ENCODE assay signal across 17 cellular contexts in the genomic region with DNA sequence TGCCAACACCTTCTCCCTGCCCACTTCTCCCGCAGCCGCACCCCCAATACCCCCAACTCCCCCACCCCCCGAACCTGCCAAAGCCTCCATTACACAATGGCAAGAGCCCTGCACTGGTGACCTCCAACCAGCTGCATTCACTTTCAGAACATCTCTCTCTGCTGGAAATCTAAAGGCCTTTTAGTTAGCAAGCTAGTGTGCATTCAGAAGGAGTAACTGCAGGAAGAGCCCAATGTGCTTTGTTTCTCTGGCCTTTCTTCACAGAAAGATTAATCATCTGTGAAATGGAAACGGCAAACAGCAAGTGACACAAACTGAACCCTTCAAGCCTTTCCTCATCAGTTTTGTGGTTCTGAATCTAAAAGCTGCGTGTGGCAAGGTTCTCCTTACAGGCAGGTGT.
DNase-seq lines count a peak whose midpoint lies in the region; ATAC-seq and TF ChIP-seq lines count a peak whose summit lies in the region.
"Had no signal": no experiment of that assay in that cellular context is flagged by ENCODE, and none has a peak within 500 bp of the region (broad histone marks: within the 10 kb centered on the region; RNA-seq: fewer than 3 reads in every experiment).

No MANE protein-coding gene starts in this region.

- peaks cover 20% of the 10 kb centered on the region for H3K4me1 Mint-ChIP-seq in nephron progenitor cell
- H3K4me1 Mint-ChIP-seq: activated naive CD8-positive, alpha-beta T cell treated with anti-CD3 and anti-CD28 coated beads, Interleukin-2, amount 10 ng/mL, durations not matched to agents 7 days and 5 days; naive thymus-derived CD8-positive, alpha-beta T cell had no signal

- H3K4me2 ChIP-seq in HCT116 (ENCODE audit: low read length): peak overlapping the region; percentile 35

- no peaks in the 10 kb centered on the region for H3K36me3 ChIP-seq in HCT116 (ENCODE audit: control insufficient read depth in 1 of 2, insufficient read depth in 2 of 2, low read length in 2 of 2)
- H3K36me3 ChIP-seq in ovary: no peaks in the 10 kb centered on the region

- H3K27ac Mint-ChIP-seq in nephron progenitor cell: no peak overlapping the region
- H3K27ac Mint-ChIP-seq: activated naive CD8-positive, alpha-beta T cell treated with anti-CD3 and anti-CD28 coated beads, Interleukin-2, amount 10 ng/mL, durations not matched to agents 7 days and 5 days; activated T-cell treated with anti-CD3 and anti-CD28 coated beads, Interleukin-2, amount 50 U/mL, for 24 hours; naive thymus-derived CD8-positive, alpha-beta T cell; type B pancreatic cell had no signal

- H3K27me3 Mint-ChIP-seq in nephron progenitor cell (ENCODE audit: low read depth, poor library complexity): no peaks in the 10 kb centered on the region
- H3K27me3 Mint-ChIP-seq: activated naive CD8-positive, alpha-beta T cell treated with anti-CD3 and anti-CD28 coated beads, Interleukin-2, amount 10 ng/mL, durations not matched to agents 7 days and 5 days; activated T-cell treated with anti-CD3 and anti-CD28 coated beads, Interleukin-2, amount 50 U/mL, for 24 hours; naive thymus-derived CD8-positive, alpha-beta T cell had no signal

- DNase-seq in HCT116 (ENCODE audit: low read depth, low spot score) (no peak), NCI-H2081 (lab: John Stamatoyannopoulos, UW) (peak; percentile 37 to 81), choroid plexus epithelial cell (ENCODE audit: low read depth) (peak; percentile 38), nephron progenitor cell (peak; percentile 4), AG08396 (ENCODE audit: low spot score) (no peak), ovary (no peak)
- DNase-seq: activated CD4-positive, alpha-beta T cell treated with anti-CD3 and anti-CD28 coated beads for 1 hour; activated naive CD8-positive, alpha-beta T cell treated with anti-CD3 and anti-CD28 coated beads, Interleukin-2, amount 10 ng/mL, durations not matched to agents 7 days and 5 days; activated T-cell treated with anti-CD3 and anti-CD28 coated beads, Interleukin-2, amount 50 U/mL, for 24 hours; erythroblast; heart right ventricle; naive thymus-derived CD8-positive, alpha-beta T cell; Right ventricle myocardium superior; stimulated activated CD4-positive, alpha-beta T cell treated with anti-CD3 and anti-CD28 coated beads, Interleukin-4, amount 100 ng/mL, for 24 hours had no signal

- intact Hi-C loops in HCT116 (cut with micrococcal nuclease) (loop anchor here (5.0 kb wide), 1 partner anchor 162 kb away; no protein-coding TSS in a partner anchor), ovary (cut with DNase I) (no loop called here)

- H3K9me3 Mint-ChIP-seq in nephron progenitor cell: no peaks in the 10 kb centered on the region
- H3K9me3 Mint-ChIP-seq: activated naive CD8-positive, alpha-beta T cell treated with anti-CD3 and anti-CD28 coated beads, Interleukin-2, amount 10 ng/mL, durations not matched to agents 7 days and 5 days; activated T-cell treated with anti-CD3 and anti-CD28 coated beads, Interleukin-2, amount 50 U/mL, for 24 hours; naive thymus-derived CD8-positive, alpha-beta T cell; type B pancreatic cell had no signal

- RAD21 ChIA-PET in HCT116 (lab: Charles Lee; ENCODE audit: low non-redundant PET in 1 of 2, low total read pairs in 2 of 2, uncharacterized antibody in 2 of 2, unreplicated experiment in 2 of 2): no interaction called here

- ATAC-seq in HCT116: no peak
- no peak for ATAC-seq in HG02981 (IDR thresholded peaks at IDR 0.05; ENCODE audit: unreplicated experiment)
- ATAC-seq: heart right ventricle; naive thymus-derived CD8-positive, alpha-beta T cell had no signal

- CTCF ChIA-PET in HCT116 (lab: Charles Lee): no interaction called here

- no peak overlapping the region for H3K4me3 Mint-ChIP-seq in nephron progenitor cell
- H3K4me3 Mint-ChIP-seq: activated naive CD8-positive, alpha-beta T cell treated with anti-CD3 and anti-CD28 coated beads, Interleukin-2, amount 10 ng/mL, durations not matched to agents 7 days and 5 days; activated T-cell treated with anti-CD3 and anti-CD28 coated beads, Interleukin-2, amount 50 U/mL, for 24 hours; naive thymus-derived CD8-positive, alpha-beta T cell; type B pancreatic cell had no signal

- H3K27ac ChIP-seq in HCT116 (ENCODE audit: low read depth, low read length): peak overlapping the region; percentile 57
- no peak overlapping the region for H3K27ac ChIP-seq in ovary
- H3K27ac ChIP-seq: C4-2B, heart right ventricle had no signal

- no peaks in the 10 kb centered on the region for H3K36me3 Mint-ChIP-seq in nephron progenitor cell (ENCODE audit: low read depth)

- TF ChIP-seq POLR2A in HCT116 (IDR thresholded peaks at IDR 0.05; ENCODE audit: borderline replicate concordance, extremely low read depth, insufficient read depth, insufficient read length) (no peak), ovary (IDR thresholded peaks at IDR 0.05) (no peak)

- no TSS peak for BruUV-seq in HCT116 (replicated peaks; lab: Mats Ljungman, UMichigan)

- no peak overlapping the region for H3K9ac ChIP-seq in HCT116 (ENCODE audit: low read length)

- TF ChIP-seq CTCF in HCT116 (IDR thresholded peaks at IDR 0.05 in 2 of 3, conservative IDR thresholded peaks at IDR 0.05 in 1 of 3; ENCODE audit: borderline replicate concordance in 1 of 3, insufficient read depth in 1 of 3, low read depth in 2 of 3, low read length in 2 of 3) (no peak), choroid plexus epithelial cell (conservative IDR thresholded peaks at IDR 0.05; ENCODE audit: low read depth, low read length) (no peak), nephron progenitor cell (IDR thresholded peaks at IDR 0.05) (no peak), ovary (IDR thresholded peaks at IDR 0.05) (no peak)

- H3K9me3 ChIP-seq in HCT116 (ENCODE audit: control insufficient read depth in 1 of 2, insufficient read depth in 1 of 2, low read depth in 1 of 2, low read length in 2 of 2) (no peaks in the 10 kb centered on the region), ovary (no peaks in the 10 kb centered on the region)
- H3K9me3 ChIP-seq: heart right ventricle had no signal

- no peak for TF ChIP-seq RAD21 in HCT116 (IDR thresholded peaks at IDR 0.05; ENCODE audit: low read depth)

- H3K4me1 ChIP-seq in HCT116 (ENCODE audit: control insufficient read depth in 1 of 2, insufficient read depth in 2 of 2, low read length in 2 of 2): peaks cover 64 to 65% of the 10 kb centered on the region in 2 experiments
- H3K4me1 ChIP-seq in ovary (ENCODE audit: insufficient read depth): no peaks in the 10 kb centered on the region
- H3K4me1 ChIP-seq: heart right ventricle had no signal

- H3K4me3 ChIP-seq in HCT116 (replicated peaks in 1 of 2; ENCODE audit: low read depth in 1 of 2, low read length in 2 of 2) (no peak overlapping the region), choroid plexus epithelial cell (ENCODE audit: low read depth, low read length) (no peak overlapping the region), ovary (no peak overlapping the region)
- H3K4me3 ChIP-seq: heart right ventricle had no signal

- TF ChIP-seq EP300 in ovary (IDR thresholded peaks at IDR 0.05): no peak

- peaks cover 28% of the 10 kb centered on the region for H3K79me2 ChIP-seq in HCT116 (ENCODE audit: insufficient read depth, low read length)

- no peaks in the 10 kb centered on the region for H4K20me1 ChIP-seq in HCT116 (ENCODE audit: insufficient read depth)

- no peaks in the 10 kb centered on the region for H3K9me2 ChIP-seq in HCT116 (ENCODE audit: insufficient read depth)

- H3K27me3 ChIP-seq in HCT116 (ENCODE audit: insufficient read depth, low read length) (no peaks in the 10 kb centered on the region), ovary (no peaks in the 10 kb centered on the region)
- H3K27me3 ChIP-seq: heart right ventricle had no signal

- 86 to 87% (median 87%) methylated on average over 5 of the region's 5 CpGs for WGBS in ovary, 3 donors

- POLR2A ChIA-PET in HCT116 (lab: Charles Lee): interaction anchor here (0.6 kb wide), 1 partner anchor 161 kb away, joined by 3 read pairs; no protein-coding TSS in a partner anchor

- no peak overlapping the region for H2AFZ ChIP-seq in HCT116 (ENCODE audit: low read depth, low read length, poor library complexity, severe bottlenecking)

TF ChIP-seq in HCT116, 20 proteins besides CTCF, POLR2A, EP300 and RAD21:
- TF ChIP-seq, protein P1, sequence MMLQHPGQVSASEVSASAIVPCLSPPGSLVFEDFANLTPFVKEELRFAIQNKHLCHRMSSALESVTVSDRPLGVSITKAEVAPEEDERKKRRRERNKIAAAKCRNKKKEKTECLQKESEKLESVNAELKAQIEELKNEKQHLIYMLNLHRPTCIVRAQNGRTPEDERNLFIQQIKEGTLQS (IDR thresholded peaks at IDR 0.05): no peak
- TF ChIP-seq JUND (IDR thresholded peaks at IDR 0.05) (no peak), EGR1 (IDR thresholded peaks at IDR 0.05; ENCODE audit: low read depth) (no peak), FOSL1 (IDR thresholded peaks at IDR 0.05; ENCODE audit: low read depth) (no peak), SP1 (IDR thresholded peaks at IDR 0.05; ENCODE audit: low read depth) (no peak), CEBPB (IDR thresholded peaks at IDR 0.05; ENCODE audit: low read depth) (no peak)
- TF ChIP-seq, protein P2, sequence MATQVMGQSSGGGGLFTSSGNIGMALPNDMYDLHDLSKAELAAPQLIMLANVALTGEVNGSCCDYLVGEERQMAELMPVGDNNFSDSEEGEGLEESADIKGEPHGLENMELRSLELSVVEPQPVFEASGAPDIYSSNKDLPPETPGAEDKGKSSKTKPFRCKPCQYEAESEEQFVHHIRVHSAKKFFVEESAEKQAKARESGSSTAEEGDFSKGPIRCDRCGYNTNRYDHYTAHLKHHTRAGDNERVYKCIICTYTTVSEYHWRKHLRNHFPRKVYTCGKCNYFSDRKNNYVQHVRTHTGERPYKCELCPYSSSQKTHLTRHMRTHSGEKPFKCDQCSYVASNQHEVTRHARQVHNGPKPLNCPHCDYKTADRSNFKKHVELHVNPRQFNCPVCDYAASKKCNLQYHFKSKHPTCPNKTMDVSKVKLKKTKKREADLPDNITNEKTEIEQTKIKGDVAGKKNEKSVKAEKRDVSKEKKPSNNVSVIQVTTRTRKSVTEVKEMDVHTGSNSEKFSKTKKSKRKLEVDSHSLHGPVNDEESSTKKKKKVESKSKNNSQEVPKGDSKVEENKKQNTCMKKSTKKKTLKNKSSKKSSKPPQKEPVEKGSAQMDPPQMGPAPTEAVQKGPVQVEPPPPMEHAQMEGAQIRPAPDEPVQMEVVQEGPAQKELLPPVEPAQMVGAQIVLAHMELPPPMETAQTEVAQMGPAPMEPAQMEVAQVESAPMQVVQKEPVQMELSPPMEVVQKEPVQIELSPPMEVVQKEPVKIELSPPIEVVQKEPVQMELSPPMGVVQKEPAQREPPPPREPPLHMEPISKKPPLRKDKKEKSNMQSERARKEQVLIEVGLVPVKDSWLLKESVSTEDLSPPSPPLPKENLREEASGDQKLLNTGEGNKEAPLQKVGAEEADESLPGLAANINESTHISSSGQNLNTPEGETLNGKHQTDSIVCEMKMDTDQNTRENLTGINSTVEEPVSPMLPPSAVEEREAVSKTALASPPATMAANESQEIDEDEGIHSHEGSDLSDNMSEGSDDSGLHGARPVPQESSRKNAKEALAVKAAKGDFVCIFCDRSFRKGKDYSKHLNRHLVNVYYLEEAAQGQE (IDR thresholded peaks at IDR 0.05; ENCODE audit: low read depth): no peak

Comparison
In these comparisons a context has a peak if more than half of its experiments do, and no peak if none do; other contexts are left out.
1. DNase-seq: peak in NCI-H2081 (2 of 2), choroid plexus epithelial cell (single experiment) and nephron progenitor cell (single experiment); none in HCT116 (single experiment), AG08396 (single experiment) and ovary (0 of 5).